ENCODE assay signal across 4 cellular contexts in the genomic region with DNA sequence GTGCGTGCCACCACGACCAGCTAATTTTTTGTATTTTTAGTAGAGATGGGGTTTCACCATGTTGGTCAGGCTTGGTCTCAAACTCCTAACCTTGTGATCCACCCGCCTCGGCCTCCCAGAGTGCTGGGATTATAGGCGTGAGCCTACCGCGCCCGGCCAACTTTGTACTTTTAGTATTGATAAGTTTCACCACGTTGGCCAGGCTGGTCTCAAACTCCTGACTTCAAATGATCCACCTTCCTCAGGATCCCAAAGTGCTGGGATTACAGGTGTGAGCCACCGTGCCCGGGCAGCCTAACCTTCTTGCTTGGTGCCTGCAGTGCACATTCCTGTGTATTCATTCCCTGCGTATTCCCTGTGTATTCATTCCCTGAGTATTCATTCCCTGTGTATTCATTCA. TPM values are rescaled to one million over a fixed set of nuclear protein-coding genes. Genes with fewer than 3 reads are reported as not detected.
"Had no signal": no experiment of that assay in that cellular context is flagged by ENCODE, and none has a peak within 500 bp of the region (broad histone marks: within the 10 kb centered on the region; RNA-seq: fewer than 3 reads in every experiment).

No MANE protein-coding gene starts in this region.

RNA-seq across cellular contexts. Expression of a gene that starts 49.0 kb away (rescaled TPM):
- total RNA-seq: endodermal cell, mesothelial cell of epicardium, myocyte had no signal
- polyA plus RNA-seq: keratinocyte had no signal
